Comparison of ENCODE assay signal across 8 cellular contexts in genomic region chr4:88158038-88158359, GRCh38. TPM values are rescaled to one million over a fixed set of nuclear protein-coding genes. Genes with fewer than 3 reads are reported as not detected.
DNase-seq lines count a peak whose midpoint lies in the region; ATAC-seq and TF ChIP-seq lines count a peak whose summit lies in the region.

No MANE protein-coding gene starts in this region.

- H3K27ac ChIP-seq in testis = no peak overlapping the region

- peak in 1 of 2 donors; percentile 56 for ATAC-seq in activated T-cell treated with anti-CD3 and anti-CD28 coated beads, Interleukin-2, amount 50 U/mL, for 4 hours
- ATAC-seq in WTC11 = no peak
- no peak for ATAC-seq in GM19328 (IDR thresholded peaks at IDR 0.05; ENCODE audit: unreplicated experiment)

- H3K27me3 ChIP-seq in iPS-15b (ENCODE audit: control insufficient read depth, insufficient read depth, low read length) (no peaks in the 10 kb centered on the region), testis (no peaks in the 10 kb centered on the region)

- DNase-seq in activated T-cell treated with anti-CD3 and anti-CD28 coated beads, Interleukin-2, amount 50 U/mL, for 4 hours = no peak
- no peak for DNase-seq in activated T-cell treated with anti-CD3 and anti-CD28 coated beads, Interleukin-2, amount 50 U/mL, for 1 hour
- DNase-seq in WTC11 (ENCODE audit: low spot score) (no peak), testis (no peak), G401 (ENCODE audit: low spot score) (no peak), HPDE6-E6E7 (ENCODE audit: extremely low spot score) (no peak)

- POLR2A ChIA-PET in WTC11 (lab: Charles Lee) = interaction anchor here (1.5 kb wide), 1 partner anchor 22 kb away, joined by 3 read pairs; no protein-coding TSS in a partner anchor

- 14 to 20% methylated on average over 6 of the region's 6 CpGs for WGBS in testis, 2 donors

- H3K36me3 ChIP-seq in iPS-15b (ENCODE audit: control insufficient read depth, insufficient read depth, low read length) (no peaks in the 10 kb centered on the region), testis (ENCODE audit: low read depth, missing control alignments) (no peaks in the 10 kb centered on the region)

- CTCF ChIA-PET in WTC11 (lab: Charles Lee) = interaction anchor here (1.0 to 1.2 kb wide), 3 partner anchors 34 to 61 kb away, joined by 3 to 4 read pairs (median 3); no protein-coding TSS in a partner anchor

- peak overlapping the region; percentile 38; the same call in 1 of the 2 replicates for H3K27ac Mint-ChIP-seq in WTC11

- TF ChIP-seq CTCF in WTC11 (IDR thresholded peaks at IDR 0.05) = no peak
- no peak for TF ChIP-seq CTCF in testis (IDR thresholded peaks at IDR 0.05)

- peaks cover 6% of the 10 kb centered on the region for H3K4me1 ChIP-seq in iPS-15b (ENCODE audit: control insufficient read depth, insufficient read depth, low read length)
- no peaks in the 10 kb centered on the region for H3K4me1 ChIP-seq in testis

- in situ Hi-C loops in G401 (cut with HindIII; ENCODE audit: low sequenced_read_pairs) = no loop called here

- H3K9ac ChIP-seq in iPS-15b (ENCODE audit: low read depth, low read length) = peak overlapping the region; percentile 62

- H3K9me3 Mint-ChIP-seq in activated T-cell treated with anti-CD3 and anti-CD28 coated beads, Interleukin-2, amount 50 U/mL, for 4 hours = no peaks in the 10 kb centered on the region
- H3K9me3 Mint-ChIP-seq in WTC11 = peaks cover 3% of the 10 kb centered on the region

- H3K4me3 ChIP-seq in iPS-15b (ENCODE audit: low read depth, low read length) (peak overlapping the region; percentile 69), testis (peak overlapping the region; percentile 57 to 76)

- H3K9me3 ChIP-seq in iPS-15b (ENCODE audit: control insufficient read depth, insufficient read depth, low read length) = no peaks in the 10 kb centered on the region
- no peaks in the 10 kb centered on the region for H3K9me3 ChIP-seq in testis

- intact Hi-C loops in testis (cut with DNase I; ENCODE audit: low total_unique reads) = no loop called here

- peaks cover 11% of the 10 kb centered on the region for H3K27me3 Mint-ChIP-seq in activated T-cell treated with anti-CD3 and anti-CD28 coated beads, Interleukin-2, amount 50 U/mL, for 4 hours (ENCODE audit: low read depth)
- H3K27me3 Mint-ChIP-seq in WTC11 (ENCODE audit: low read depth) = peaks cover 29% of the 10 kb centered on the region

- peak overlapping the region; percentile 74 for H3K4me3 Mint-ChIP-seq in activated T-cell treated with anti-CD3 and anti-CD28 coated beads, Interleukin-2, amount 50 U/mL, for 4 hours
- peak overlapping the region; percentile 75 for H3K4me3 Mint-ChIP-seq in WTC11

- H3K4me1 Mint-ChIP-seq in activated T-cell treated with anti-CD3 and anti-CD28 coated beads, Interleukin-2, amount 50 U/mL, for 4 hours (ENCODE audit: low read depth) = peaks cover 13% of the 10 kb centered on the region
- H3K4me1 Mint-ChIP-seq in WTC11 = peaks cover 26% of the 10 kb centered on the region

- H3K36me3 Mint-ChIP-seq in activated T-cell treated with anti-CD3 and anti-CD28 coated beads, Interleukin-2, amount 50 U/mL, for 4 hours (ENCODE audit: insufficient read depth) = no peaks in the 10 kb centered on the region
- peaks cover 3% of the 10 kb centered on the region; the same call in 1 of the 2 replicates for H3K36me3 Mint-ChIP-seq in WTC11

- TF ChIP-seq POLR2A in testis (IDR thresholded peaks at IDR 0.05) = no peak

TF ChIP-seq in WTC11, 78 proteins besides CTCF, POLR2A, EP300 and RAD21:
- TF ChIP-seq, protein P1, sequence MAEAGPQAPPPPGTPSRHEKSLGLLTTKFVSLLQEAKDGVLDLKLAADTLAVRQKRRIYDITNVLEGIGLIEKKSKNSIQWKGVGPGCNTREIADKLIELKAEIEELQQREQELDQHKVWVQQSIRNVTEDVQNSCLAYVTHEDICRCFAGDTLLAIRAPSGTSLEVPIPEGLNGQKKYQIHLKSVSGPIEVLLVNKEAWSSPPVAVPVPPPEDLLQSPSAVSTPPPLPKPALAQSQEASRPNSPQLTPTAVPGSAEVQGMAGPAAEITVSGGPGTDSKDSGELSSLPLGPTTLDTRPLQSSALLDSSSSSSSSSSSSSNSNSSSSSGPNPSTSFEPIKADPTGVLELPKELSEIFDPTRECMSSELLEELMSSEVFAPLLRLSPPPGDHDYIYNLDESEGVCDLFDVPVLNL (CRISPR knock-in tag; IDR thresholded peaks at IDR 0.05; ENCODE audit: borderline replicate concordance, low read depth) = no peak
- TF ChIP-seq, protein P2, sequence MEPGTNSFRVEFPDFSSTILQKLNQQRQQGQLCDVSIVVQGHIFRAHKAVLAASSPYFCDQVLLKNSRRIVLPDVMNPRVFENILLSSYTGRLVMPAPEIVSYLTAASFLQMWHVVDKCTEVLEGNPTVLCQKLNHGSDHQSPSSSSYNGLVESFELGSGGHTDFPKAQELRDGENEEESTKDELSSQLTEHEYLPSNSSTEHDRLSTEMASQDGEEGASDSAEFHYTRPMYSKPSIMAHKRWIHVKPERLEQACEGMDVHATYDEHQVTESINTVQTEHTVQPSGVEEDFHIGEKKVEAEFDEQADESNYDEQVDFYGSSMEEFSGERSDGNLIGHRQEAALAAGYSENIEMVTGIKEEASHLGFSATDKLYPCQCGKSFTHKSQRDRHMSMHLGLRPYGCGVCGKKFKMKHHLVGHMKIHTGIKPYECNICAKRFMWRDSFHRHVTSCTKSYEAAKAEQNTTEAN (CRISPR knock-in tag; IDR thresholded peaks at IDR 0.05) = no peak
- TF ChIP-seq TP53 (CRISPR knock-in tag; IDR thresholded peaks at IDR 0.05) (no peak), ZNF425 (CRISPR knock-in tag; conservative IDR thresholded peaks at IDR 0.05) (no peak), ELF4 (CRISPR knock-in tag; IDR thresholded peaks at IDR 0.05; ENCODE audit: low read depth) (no peak), NR2C2 (CRISPR knock-in tag; IDR thresholded peaks at IDR 0.05) (no peak), JAZF1 (CRISPR knock-in tag; IDR thresholded peaks at IDR 0.05) (no peak), PRDM15 (CRISPR knock-in tag; IDR thresholded peaks at IDR 0.05) (no peak)
- TF ChIP-seq, protein P3, sequence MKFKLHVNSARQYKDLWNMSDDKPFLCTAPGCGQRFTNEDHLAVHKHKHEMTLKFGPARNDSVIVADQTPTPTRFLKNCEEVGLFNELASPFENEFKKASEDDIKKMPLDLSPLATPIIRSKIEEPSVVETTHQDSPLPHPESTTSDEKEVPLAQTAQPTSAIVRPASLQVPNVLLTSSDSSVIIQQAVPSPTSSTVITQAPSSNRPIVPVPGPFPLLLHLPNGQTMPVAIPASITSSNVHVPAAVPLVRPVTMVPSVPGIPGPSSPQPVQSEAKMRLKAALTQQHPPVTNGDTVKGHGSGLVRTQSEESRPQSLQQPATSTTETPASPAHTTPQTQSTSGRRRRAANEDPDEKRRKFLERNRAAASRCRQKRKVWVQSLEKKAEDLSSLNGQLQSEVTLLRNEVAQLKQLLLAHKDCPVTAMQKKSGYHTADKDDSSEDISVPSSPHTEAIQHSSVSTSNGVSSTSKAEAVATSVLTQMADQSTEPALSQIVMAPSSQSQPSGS (CRISPR knock-in tag; IDR thresholded peaks at IDR 0.05; ENCODE audit: borderline replicate concordance, low read depth) = no peak

RNA-seq across cellular contexts. Expression of gene ABCG2, which starts 0.4 kb away (rescaled TPM):
- total RNA-seq in activated T-cell treated with anti-CD3 and anti-CD28 coated beads, Interleukin-2, amount 50 U/mL, for 4 hours = under 1 TPM; 0.24 to 0.71 (median 0.49) TPM
- total RNA-seq in WTC11 (2021) (2.1 to 3.8 TPM (median 3.4 TPM) in 3 replicates), testis (1 to 10 TPM; 9.4 to 9.5 TPM)
- 4.3 TPM for polyA plus RNA-seq in testis (ENCODE audit: insufficient read depth, low read depth, low replicate concordance)
- total RNA-seq in G401 (2014; rRNA removed; shearing (Covaris generic)) = 310 and 332 TPM in 2 replicates

Comparison
In these comparisons a context has a peak if more than half of its experiments do, and no peak if none do; other contexts are left out.
1. RNA of gene ABCG2, which starts 0.4 kb away (total RNA-seq): 310 to 332 TPM in G401; 9.4 to 9.5 TPM in testis, 2.1 to 3.8 TPM in WTC11 and 0.24 to 0.71 TPM in activated T-cell treated with anti-CD3 and anti-CD28 coated beads, Interleukin-2, amount 50 U/mL, for 4 hours; every median in the first group is over 10 times any median in the second.